1 cellular context compared by ENCODE assay signal in the genomic region with DNA sequence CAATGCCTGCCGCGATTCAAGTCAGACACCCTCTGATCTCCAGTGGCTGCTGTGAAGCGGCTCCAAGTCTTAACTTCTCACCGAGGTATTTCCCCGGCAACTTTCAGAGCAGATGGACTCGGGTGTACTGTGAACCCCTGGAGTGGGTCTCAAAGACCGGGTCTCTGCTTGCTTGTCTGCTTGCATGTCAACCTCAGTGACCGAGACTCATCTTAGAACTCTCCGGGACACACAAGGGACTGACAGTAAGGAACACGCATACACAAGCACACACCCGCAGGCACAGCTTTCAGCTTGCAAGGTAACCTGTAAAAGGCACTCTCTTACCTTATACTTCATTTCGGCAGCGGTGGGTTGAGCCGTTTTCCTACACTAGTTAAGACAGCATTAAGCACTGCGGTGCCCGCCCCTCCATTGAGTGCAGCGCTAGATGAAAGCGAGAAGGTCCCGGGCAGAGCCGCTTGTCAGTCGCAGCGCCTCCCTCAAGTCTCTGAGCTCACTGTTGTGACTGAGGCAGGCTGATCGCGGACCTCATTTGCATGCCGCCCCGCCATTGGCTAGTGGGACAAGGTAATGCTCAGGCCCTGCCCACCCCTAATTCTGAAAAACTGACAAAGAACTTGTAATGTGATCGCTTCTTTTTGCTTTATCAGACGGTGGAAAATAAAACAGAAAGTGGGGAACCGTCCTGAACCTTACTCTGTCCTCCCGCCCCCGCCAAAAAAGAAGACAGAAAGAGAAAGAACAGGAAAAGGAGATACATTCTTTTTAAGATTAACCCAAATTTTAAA.
TF ChIP-seq lines count a peak whose summit lies in the region.

A gene with protein sequence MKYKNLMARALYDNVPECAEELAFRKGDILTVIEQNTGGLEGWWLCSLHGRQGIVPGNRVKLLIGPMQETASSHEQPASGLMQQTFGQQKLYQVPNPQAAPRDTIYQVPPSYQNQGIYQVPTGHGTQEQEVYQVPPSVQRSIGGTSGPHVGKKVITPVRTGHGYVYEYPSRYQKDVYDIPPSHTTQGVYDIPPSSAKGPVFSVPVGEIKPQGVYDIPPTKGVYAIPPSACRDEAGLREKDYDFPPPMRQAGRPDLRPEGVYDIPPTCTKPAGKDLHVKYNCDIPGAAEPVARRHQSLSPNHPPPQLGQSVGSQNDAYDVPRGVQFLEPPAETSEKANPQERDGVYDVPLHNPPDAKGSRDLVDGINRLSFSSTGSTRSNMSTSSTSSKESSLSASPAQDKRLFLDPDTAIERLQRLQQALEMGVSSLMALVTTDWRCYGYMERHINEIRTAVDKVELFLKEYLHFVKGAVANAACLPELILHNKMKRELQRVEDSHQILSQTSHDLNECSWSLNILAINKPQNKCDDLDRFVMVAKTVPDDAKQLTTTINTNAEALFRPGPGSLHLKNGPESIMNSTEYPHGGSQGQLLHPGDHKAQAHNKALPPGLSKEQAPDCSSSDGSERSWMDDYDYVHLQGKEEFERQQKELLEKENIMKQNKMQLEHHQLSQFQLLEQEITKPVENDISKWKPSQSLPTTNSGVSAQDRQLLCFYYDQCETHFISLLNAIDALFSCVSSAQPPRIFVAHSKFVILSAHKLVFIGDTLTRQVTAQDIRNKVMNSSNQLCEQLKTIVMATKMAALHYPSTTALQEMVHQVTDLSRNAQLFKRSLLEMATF (minus strand): TSS at position 492 of the 791 bp plus-strand sequence. CDS start 153 bp downstream, at position 339.

TF ChIP-seq in HepG2, 621 proteins besides CTCF, POLR2A, EP300 and RAD21 (continued from another document and continues in another):
- TF ChIP-seq NFE2L1 (CRISPR knock-in tag; IDR thresholded peaks at IDR 0.05; ENCODE audit: borderline replicate concordance) (no peak), TCF12 (IDR thresholded peaks at IDR 0.05) (no peak), TCF12 (CRISPR knock-in tag; IDR thresholded peaks at IDR 0.05) (no peak), ARID2 (CRISPR knock-in tag; IDR thresholded peaks at IDR 0.05; ENCODE audit: borderline replicate concordance) (peak; percentile 99), ZNF775 (CRISPR knock-in tag; IDR thresholded peaks at IDR 0.05; ENCODE audit: borderline replicate concordance) (no peak), MATR3 (CRISPR knock-in tag; IDR thresholded peaks at IDR 0.05) (no peak), ZFY (CRISPR knock-in tag; IDR thresholded peaks at IDR 0.05) (peak; percentile 21), CEBPG (CRISPR knock-in tag; IDR thresholded peaks at IDR 0.05) (no peak; the same call in 1 of the 2 replicates), SAFB2 (CRISPR knock-in tag; IDR thresholded peaks at IDR 0.05; ENCODE audit: borderline replicate concordance, low read depth) (no peak; the same call in 1 of the 2 replicates), PHF5A (CRISPR knock-in tag; IDR thresholded peaks at IDR 0.05; ENCODE audit: low read depth, unreplicated experiment) (no peak), TAF15 (IDR thresholded peaks at IDR 0.05; ENCODE audit: low read depth, low read length, poor library complexity, severe bottlenecking) (no peak), ZKSCAN8 (CRISPR knock-in tag; IDR thresholded peaks at IDR 0.05; ENCODE audit: borderline replicate concordance) (peak; percentile 15; the same call in 1 of the 2 replicates), NR2F2 (IDR thresholded peaks at IDR 0.05; ENCODE audit: borderline replicate concordance, low read depth) (no peak)
- TF ChIP-seq, protein P1, sequence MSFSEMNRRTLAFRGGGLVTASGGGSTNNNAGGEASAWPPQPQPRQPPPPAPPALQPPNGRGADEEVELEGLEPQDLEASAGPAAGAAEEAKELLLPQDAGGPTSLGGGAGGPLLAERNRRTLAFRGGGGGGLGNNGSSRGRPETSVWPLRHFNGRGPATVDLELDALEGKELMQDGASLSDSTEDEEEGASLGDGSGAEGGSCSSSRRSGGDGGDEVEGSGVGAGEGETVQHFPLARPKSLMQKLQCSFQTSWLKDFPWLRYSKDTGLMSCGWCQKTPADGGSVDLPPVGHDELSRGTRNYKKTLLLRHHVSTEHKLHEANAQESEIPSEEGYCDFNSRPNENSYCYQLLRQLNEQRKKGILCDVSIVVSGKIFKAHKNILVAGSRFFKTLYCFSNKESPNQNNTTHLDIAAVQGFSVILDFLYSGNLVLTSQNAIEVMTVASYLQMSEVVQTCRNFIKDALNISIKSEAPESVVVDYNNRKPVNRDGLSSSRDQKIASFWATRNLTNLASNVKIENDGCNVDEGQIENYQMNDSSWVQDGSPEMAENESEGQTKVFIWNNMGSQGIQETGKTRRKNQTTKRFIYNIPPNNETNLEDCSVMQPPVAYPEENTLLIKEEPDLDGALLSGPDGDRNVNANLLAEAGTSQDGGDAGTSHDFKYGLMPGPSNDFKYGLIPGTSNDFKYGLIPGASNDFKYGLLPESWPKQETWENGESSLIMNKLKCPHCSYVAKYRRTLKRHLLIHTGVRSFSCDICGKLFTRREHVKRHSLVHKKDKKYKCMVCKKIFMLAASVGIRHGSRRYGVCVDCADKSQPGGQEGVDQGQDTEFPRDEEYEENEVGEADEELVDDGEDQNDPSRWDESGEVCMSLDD (CRISPR knock-in tag; IDR thresholded peaks at IDR 0.05; ENCODE audit: borderline replicate concordance): no peak
- TF ChIP-seq, protein P2, sequence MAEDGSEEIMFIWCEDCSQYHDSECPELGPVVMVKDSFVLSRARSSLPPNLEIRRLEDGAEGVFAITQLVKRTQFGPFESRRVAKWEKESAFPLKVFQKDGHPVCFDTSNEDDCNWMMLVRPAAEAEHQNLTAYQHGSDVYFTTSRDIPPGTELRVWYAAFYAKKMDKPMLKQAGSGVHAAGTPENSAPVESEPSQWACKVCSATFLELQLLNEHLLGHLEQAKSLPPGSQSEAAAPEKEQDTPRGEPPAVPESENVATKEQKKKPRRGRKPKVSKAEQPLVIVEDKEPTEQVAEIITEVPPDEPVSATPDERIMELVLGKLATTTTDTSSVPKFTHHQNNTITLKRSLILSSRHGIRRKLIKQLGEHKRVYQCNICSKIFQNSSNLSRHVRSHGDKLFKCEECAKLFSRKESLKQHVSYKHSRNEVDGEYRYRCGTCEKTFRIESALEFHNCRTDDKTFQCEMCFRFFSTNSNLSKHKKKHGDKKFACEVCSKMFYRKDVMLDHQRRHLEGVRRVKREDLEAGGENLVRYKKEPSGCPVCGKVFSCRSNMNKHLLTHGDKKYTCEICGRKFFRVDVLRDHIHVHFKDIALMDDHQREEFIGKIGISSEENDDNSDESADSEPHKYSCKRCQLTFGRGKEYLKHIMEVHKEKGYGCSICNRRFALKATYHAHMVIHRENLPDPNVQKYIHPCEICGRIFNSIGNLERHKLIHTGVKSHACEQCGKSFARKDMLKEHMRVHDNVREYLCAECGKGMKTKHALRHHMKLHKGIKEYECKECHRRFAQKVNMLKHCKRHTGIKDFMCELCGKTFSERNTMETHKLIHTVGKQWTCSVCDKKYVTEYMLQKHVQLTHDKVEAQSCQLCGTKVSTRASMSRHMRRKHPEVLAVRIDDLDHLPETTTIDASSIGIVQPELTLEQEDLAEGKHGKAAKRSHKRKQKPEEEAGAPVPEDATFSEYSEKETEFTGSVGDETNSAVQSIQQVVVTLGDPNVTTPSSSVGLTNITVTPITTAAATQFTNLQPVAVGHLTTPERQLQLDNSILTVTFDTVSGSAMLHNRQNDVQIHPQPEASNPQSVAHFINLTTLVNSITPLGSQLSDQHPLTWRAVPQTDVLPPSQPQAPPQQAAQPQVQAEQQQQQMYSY (CRISPR knock-in tag; IDR thresholded peaks at IDR 0.05): no peak
- TF ChIP-seq, protein P3, sequence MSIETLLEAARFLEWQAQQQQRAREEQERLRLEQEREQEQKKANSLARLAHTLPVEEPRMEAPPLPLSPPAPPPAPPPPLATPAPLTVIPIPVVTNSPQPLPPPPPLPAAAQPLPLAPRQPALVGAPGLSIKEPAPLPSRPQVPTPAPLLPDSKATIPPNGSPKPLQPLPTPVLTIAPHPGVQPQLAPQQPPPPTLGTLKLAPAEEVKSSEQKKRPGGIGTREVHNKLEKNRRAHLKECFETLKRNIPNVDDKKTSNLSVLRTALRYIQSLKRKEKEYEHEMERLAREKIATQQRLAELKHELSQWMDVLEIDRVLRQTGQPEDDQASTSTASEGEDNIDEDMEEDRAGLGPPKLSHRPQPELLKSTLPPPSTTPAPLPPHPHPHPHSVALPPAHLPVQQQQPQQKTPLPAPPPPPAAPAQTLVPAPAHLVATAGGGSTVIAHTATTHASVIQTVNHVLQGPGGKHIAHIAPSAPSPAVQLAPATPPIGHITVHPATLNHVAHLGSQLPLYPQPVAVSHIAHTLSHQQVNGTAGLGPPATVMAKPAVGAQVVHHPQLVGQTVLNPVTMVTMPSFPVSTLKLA (IDR thresholded peaks at IDR 0.05): peak; percentile 43; the same call in 1 of the 2 replicates
- TF ChIP-seq, protein P4, sequence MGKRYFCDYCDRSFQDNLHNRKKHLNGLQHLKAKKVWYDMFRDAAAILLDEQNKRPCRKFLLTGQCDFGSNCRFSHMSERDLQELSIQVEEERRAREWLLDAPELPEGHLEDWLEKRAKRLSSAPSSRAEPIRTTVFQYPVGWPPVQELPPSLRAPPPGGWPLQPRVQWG (CRISPR knock-in tag; IDR thresholded peaks at IDR 0.05; ENCODE audit: borderline replicate concordance, low read depth): no peak
- TF ChIP-seq, protein P5, sequence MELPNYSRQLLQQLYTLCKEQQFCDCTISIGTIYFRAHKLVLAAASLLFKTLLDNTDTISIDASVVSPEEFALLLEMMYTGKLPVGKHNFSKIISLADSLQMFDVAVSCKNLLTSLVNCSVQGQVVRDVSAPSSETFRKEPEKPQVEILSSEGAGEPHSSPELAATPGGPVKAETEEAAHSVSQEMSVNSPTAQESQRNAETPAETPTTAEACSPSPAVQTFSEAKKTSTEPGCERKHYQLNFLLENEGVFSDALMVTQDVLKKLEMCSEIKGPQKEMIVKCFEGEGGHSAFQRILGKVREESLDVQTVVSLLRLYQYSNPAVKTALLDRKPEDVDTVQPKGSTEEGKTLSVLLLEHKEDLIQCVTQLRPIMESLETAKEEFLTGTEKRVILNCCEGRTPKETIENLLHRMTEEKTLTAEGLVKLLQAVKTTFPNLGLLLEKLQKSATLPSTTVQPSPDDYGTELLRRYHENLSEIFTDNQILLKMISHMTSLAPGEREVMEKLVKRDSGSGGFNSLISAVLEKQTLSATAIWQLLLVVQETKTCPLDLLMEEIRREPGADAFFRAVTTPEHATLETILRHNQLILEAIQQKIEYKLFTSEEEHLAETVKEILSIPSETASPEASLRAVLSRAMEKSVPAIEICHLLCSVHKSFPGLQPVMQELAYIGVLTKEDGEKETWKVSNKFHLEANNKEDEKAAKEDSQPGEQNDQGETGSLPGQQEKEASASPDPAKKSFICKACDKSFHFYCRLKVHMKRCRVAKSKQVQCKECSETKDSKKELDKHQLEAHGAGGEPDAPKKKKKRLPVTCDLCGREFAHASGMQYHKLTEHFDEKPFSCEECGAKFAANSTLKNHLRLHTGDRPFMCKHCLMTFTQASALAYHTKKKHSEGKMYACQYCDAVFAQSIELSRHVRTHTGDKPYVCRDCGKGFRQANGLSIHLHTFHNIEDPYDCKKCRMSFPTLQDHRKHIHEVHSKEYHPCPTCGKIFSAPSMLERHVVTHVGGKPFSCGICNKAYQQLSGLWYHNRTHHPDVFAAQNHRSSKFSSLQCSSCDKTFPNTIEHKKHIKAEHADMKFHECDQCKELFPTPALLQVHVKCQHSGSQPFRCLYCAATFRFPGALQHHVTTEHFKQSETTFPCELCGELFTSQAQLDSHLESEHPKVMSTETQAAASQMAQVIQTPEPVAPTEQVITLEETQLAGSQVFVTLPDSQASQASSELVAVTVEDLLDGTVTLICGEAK (IDR thresholded peaks at IDR 0.05): no peak
- TF ChIP-seq, protein P5 (CRISPR knock-in tag; IDR thresholded peaks at IDR 0.05): peak; percentile 90
- TF ChIP-seq, protein P6, sequence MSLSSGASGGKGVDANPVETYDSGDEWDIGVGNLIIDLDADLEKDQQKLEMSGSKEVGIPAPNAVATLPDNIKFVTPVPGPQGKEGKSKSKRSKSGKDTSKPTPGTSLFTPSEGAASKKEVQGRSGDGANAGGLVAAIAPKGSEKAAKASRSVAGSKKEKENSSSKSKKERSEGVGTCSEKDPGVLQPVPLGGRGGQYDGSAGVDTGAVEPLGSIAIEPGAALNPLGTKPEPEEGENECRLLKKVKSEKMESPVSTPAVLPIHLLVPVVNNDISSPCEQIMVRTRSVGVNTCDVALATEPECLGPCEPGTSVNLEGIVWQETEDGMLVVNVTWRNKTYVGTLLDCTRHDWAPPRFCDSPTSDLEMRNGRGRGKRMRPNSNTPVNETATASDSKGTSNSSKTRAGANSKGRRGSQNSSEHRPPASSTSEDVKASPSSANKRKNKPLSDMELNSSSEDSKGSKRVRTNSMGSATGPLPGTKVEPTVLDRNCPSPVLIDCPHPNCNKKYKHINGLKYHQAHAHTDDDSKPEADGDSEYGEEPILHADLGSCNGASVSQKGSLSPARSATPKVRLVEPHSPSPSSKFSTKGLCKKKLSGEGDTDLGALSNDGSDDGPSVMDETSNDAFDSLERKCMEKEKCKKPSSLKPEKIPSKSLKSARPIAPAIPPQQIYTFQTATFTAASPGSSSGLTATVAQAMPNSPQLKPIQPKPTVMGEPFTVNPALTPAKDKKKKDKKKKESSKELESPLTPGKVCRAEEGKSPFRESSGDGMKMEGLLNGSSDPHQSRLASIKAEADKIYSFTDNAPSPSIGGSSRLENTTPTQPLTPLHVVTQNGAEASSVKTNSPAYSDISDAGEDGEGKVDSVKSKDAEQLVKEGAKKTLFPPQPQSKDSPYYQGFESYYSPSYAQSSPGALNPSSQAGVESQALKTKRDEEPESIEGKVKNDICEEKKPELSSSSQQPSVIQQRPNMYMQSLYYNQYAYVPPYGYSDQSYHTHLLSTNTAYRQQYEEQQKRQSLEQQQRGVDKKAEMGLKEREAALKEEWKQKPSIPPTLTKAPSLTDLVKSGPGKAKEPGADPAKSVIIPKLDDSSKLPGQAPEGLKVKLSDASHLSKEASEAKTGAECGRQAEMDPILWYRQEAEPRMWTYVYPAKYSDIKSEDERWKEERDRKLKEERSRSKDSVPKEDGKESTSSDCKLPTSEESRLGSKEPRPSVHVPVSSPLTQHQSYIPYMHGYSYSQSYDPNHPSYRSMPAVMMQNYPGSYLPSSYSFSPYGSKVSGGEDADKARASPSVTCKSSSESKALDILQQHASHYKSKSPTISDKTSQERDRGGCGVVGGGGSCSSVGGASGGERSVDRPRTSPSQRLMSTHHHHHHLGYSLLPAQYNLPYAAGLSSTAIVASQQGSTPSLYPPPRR (CRISPR knock-in tag; IDR thresholded peaks at IDR 0.05; ENCODE audit: borderline replicate concordance): no peak; the same call in 1 of the 2 replicates
